Comparison of ENCODE assay signal across 14 cellular contexts in genomic region chr17:17062356-17062755, GRCh38. TPM values are rescaled to one million over a fixed set of nuclear protein-coding genes. Genes with fewer than 3 reads are reported as not detected.
A peak's percentile ranks its signal among the peaks of the same experiment; 100 is the strongest.
DNase-seq lines count a peak whose midpoint lies in the region; ATAC-seq and TF ChIP-seq lines count a peak whose summit lies in the region.
"Had no signal": no experiment of that assay in that cellular context is flagged by ENCODE, and none has a peak within 500 bp of the region (broad histone marks: within the 10 kb centered on the region; RNA-seq: fewer than 3 reads in every experiment).

No MANE protein-coding gene starts in this region.

- no peak for ATAC-seq in naive thymus-derived CD8-positive, alpha-beta T cell
- no peak for ATAC-seq in HG03460 (IDR thresholded peaks at IDR 0.05; ENCODE audit: unreplicated experiment)
- no peak for ATAC-seq in GM21360 (IDR thresholded peaks at IDR 0.05; ENCODE audit: unreplicated experiment)
- ATAC-seq: activated CD4-positive, CD25-positive, alpha-beta regulatory T cell treated with anti-CD3 and anti-CD28 coated beads, Interleukin-2, amount 50 U/mL, for 24 hours; T-cell had no signal

- H3K27ac ChIP-seq in right atrium auricular region (peak overlapping the region; percentile 7 to 20), endodermal cell (ENCODE audit: low read depth, low read length) (no peak overlapping the region)
- H3K27ac ChIP-seq: neural progenitor cell had no signal

- H3K27ac Mint-ChIP-seq in endodermal cell, result peak overlapping the region; percentile 42
- peak overlapping the region; percentile 1 to 76 (median 36) for H3K27ac Mint-ChIP-seq in naive thymus-derived CD8-positive, alpha-beta T cell
- no peak overlapping the region for H3K27ac Mint-ChIP-seq in activated CD4-positive, alpha-beta T cell treated with anti-CD3 and anti-CD28 coated beads, Interleukin-2, amount 10 ng/mL, durations not matched to agents 24 days and 14 days
- H3K27ac Mint-ChIP-seq: neural progenitor cell had no signal

- no peak overlapping the region for H3K9ac ChIP-seq in endodermal cell (ENCODE audit: extremely low read depth, low read length, poor library complexity, severe bottlenecking)
- H3K9ac ChIP-seq: neural progenitor cell had no signal

- no peak overlapping the region for H3K4me3 Mint-ChIP-seq in endodermal cell
- H3K4me3 Mint-ChIP-seq in naive thymus-derived CD8-positive, alpha-beta T cell, result no peak overlapping the region
- H3K4me3 Mint-ChIP-seq in activated CD4-positive, alpha-beta T cell treated with anti-CD3 and anti-CD28 coated beads, Interleukin-2, amount 10 ng/mL, durations not matched to agents 24 days and 14 days, result no peak overlapping the region
- H3K4me3 Mint-ChIP-seq: neural progenitor cell had no signal

- no peak for DNase-seq in right atrium auricular region (ENCODE audit: low spot score)
- DNase-seq in cardiac septum (ENCODE audit: low spot score), result no peak
- DNase-seq in endodermal cell, result no peak
- DNase-seq in naive thymus-derived CD8-positive, alpha-beta T cell, result peak in 1 of 10 donors; percentile 23
- no peak for DNase-seq in activated T-cell treated with anti-CD3 and anti-CD28 coated beads for 4 hours
- no peak for DNase-seq in activated CD4-positive, alpha-beta T cell treated with anti-CD3 and anti-CD28 coated beads, Interleukin-2, amount 10 ng/mL, durations not matched to agents 24 days and 14 days
- DNase-seq: DND-41, foreskin melanocyte, T-cell had no signal

- H3K4me1 Mint-ChIP-seq in endodermal cell, result no peaks in the 10 kb centered on the region
- peaks cover 37 to 77% (median 66%) of the 10 kb centered on the region in 4 donors for H3K4me1 Mint-ChIP-seq in naive thymus-derived CD8-positive, alpha-beta T cell
- peaks cover 20% of the 10 kb centered on the region for H3K4me1 Mint-ChIP-seq in activated CD4-positive, alpha-beta T cell treated with anti-CD3 and anti-CD28 coated beads, Interleukin-2, amount 10 ng/mL, durations not matched to agents 24 days and 14 days
- H3K4me1 Mint-ChIP-seq: neural progenitor cell had no signal

- H3K27me3 Mint-ChIP-seq in endodermal cell (ENCODE audit: insufficient read depth), result no peaks in the 10 kb centered on the region
- no peaks in the 10 kb centered on the region for H3K27me3 Mint-ChIP-seq in naive thymus-derived CD8-positive, alpha-beta T cell
- H3K27me3 Mint-ChIP-seq in activated CD4-positive, alpha-beta T cell treated with anti-CD3 and anti-CD28 coated beads, Interleukin-2, amount 10 ng/mL, durations not matched to agents 24 days and 14 days, result no peaks in the 10 kb centered on the region
- H3K27me3 Mint-ChIP-seq: T-cell had no signal

- H3K9me3 Mint-ChIP-seq in endodermal cell, result no peaks in the 10 kb centered on the region
- H3K9me3 Mint-ChIP-seq in naive thymus-derived CD8-positive, alpha-beta T cell, result no peaks in the 10 kb centered on the region
- H3K9me3 Mint-ChIP-seq in activated CD4-positive, alpha-beta T cell treated with anti-CD3 and anti-CD28 coated beads, Interleukin-2, amount 10 ng/mL, durations not matched to agents 24 days and 14 days, result no peaks in the 10 kb centered on the region
- H3K9me3 Mint-ChIP-seq: neural progenitor cell, T-cell had no signal

- no peak overlapping the region for H3K4me3 ChIP-seq in right atrium auricular region
- H3K4me3 ChIP-seq in endodermal cell (ENCODE audit: low read length), result no peak overlapping the region
- H3K4me3 ChIP-seq: neural progenitor cell, thyroid gland had no signal

- POLR2A ChIA-PET in naive thymus-derived CD8-positive, alpha-beta T cell (lab: Charles Lee), result no interaction called here

- intact Hi-C loops in cardiac septum (cut with DNase I), result no loop called here
- intact Hi-C loops in activated CD4-positive, alpha-beta T cell treated with anti-CD3 and anti-CD28 coated beads, Interleukin-2, amount 10 ng/mL, durations not matched to agents 24 days and 14 days (cut with micrococcal nuclease), result no loop called here

- 90 to 93% methylated on average over 8 to 11 of the region's 11 CpGs for WGBS in endodermal cell (ENCODE audit: insufficient coverage in 1 of 2, insufficient read length in 1 of 2), 2 experiments

- peaks cover 8% of the 10 kb centered on the region for H3K36me3 ChIP-seq in right atrium auricular region
- H3K36me3 ChIP-seq in endodermal cell (ENCODE audit: control insufficient read depth, insufficient read depth, low read length), result no peaks in the 10 kb centered on the region
- H3K36me3 ChIP-seq: neural progenitor cell had no signal

- H3K4me1 ChIP-seq in right atrium auricular region (peaks cover 0 to 79% of the 10 kb centered on the region in 2 donors), endodermal cell (ENCODE audit: control insufficient read depth, insufficient read depth, low read length) (no peaks in the 10 kb centered on the region)
- H3K4me1 ChIP-seq: neural progenitor cell had no signal

- TF ChIP-seq CTCF in right atrium auricular region (IDR thresholded peaks at IDR 0.05), result no peak
- no peak for TF ChIP-seq CTCF in endodermal cell (conservative IDR thresholded peaks at IDR 0.05)

- H3K9me3 ChIP-seq in right atrium auricular region (no peaks in the 10 kb centered on the region), endodermal cell (ENCODE audit: control insufficient read depth, low read length) (no peaks in the 10 kb centered on the region)
- H3K9me3 ChIP-seq: thyroid gland had no signal

- peaks cover 2% of the 10 kb centered on the region for H3K36me3 Mint-ChIP-seq in endodermal cell (ENCODE audit: low read depth)
- peaks cover 0 to 14% (median 0%) of the 10 kb centered on the region in 3 donors for H3K36me3 Mint-ChIP-seq in naive thymus-derived CD8-positive, alpha-beta T cell
- H3K36me3 Mint-ChIP-seq in activated CD4-positive, alpha-beta T cell treated with anti-CD3 and anti-CD28 coated beads, Interleukin-2, amount 10 ng/mL, durations not matched to agents 24 days and 14 days (ENCODE audit: low read depth), result peaks cover 2% of the 10 kb centered on the region

- no peaks in the 10 kb centered on the region for H3K27me3 ChIP-seq in right atrium auricular region
- no peaks in the 10 kb centered on the region for H3K27me3 ChIP-seq in endodermal cell (ENCODE audit: control insufficient read depth, insufficient read depth, low read length, poor library complexity, severe bottlenecking)
- H3K27me3 ChIP-seq: neural progenitor cell, thyroid gland had no signal

RNA-seq across cellular contexts. Expression of gene MPRIP, which starts 20.1 kb away (rescaled TPM):
- total RNA-seq in right atrium auricular region (100 to 1,000 TPM; 102 to 145 TPM), cardiac septum (554 TPM), endodermal cell (100 to 1,000 TPM; 154 to 155 TPM)
- 126 TPM for polyA plus RNA-seq in endodermal cell (2013, experiment 1 of 2)
- 112 TPM for polyA plus RNA-seq in endodermal cell (2013, experiment 2 of 2)
- total RNA-seq in naive thymus-derived CD8-positive, alpha-beta T cell, result 100 to 1,000 TPM; 219 to 234 TPM
- polyA plus RNA-seq in naive thymus-derived CD8-positive, alpha-beta T cell, result 10 to 100 TPM; 16.9 to 28.3 (median 26.4) TPM
- total RNA-seq in activated CD4-positive, alpha-beta T cell treated with anti-CD3 and anti-CD28 coated beads, Interleukin-2, amount 10 ng/mL, durations not matched to agents 24 days and 14 days, result 155 and 161 TPM in 2 replicates
